Comparison of ENCODE assay signal across 9 cellular contexts in the genomic region with DNA sequence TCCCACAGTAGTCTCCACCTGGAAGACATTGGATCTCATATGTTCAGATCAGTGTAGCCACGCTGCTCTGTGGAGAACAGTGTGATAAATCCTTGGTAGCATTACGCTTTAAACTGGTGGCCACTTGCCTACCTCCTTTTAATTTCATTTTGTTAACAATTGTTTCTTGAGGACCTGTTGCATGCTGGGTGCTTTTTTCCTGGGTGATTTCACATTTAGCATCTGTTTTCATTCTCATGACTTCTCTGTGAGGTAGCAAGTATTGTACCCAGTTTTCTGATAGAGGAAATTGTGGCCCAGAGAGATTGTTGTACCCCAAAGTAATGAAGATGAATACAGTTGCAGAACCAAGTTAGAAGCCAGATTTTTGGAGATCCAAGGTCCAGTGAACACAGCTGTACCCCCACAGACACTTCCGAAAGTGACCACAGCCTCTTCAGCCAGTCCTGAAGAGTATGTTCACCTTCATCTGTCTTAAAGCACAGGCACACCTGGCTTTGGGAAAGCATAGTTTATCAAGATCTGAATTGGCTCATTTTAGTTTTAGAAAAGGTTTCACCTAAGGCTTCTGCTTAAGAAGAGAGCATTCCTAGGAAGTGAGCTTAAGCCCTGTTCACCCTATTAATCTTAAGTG.
A peak's percentile ranks its signal among the peaks of the same experiment; 100 is the strongest.
DNase-seq lines count a peak whose midpoint lies in the region; ATAC-seq and TF ChIP-seq lines count a peak whose summit lies in the region.
"Had no signal": no experiment of that assay in that cellular context is flagged by ENCODE, and none has a peak within 500 bp of the region (broad histone marks: within the 10 kb centered on the region; RNA-seq: fewer than 3 reads in every experiment).

No MANE protein-coding gene starts in this region.

- no peak for TF ChIP-seq POLR2A in gastroesophageal sphincter (IDR thresholded peaks at IDR 0.05)

- peaks cover 0 to 13% (median 0%) of the 10 kb centered on the region in 3 donors for H3K4me1 ChIP-seq in gastroesophageal sphincter

- peak overlapping the region; percentile 95 for H3K27ac Mint-ChIP-seq in T-helper 2 cell treated with Interferon-gamma antibody and Interleukin-4, amounts not matched to agents 5 μg/mL and 100 μg/mL, for 36 hours
- peak overlapping the region; percentile 93 for H3K27ac Mint-ChIP-seq in activated T-helper 1 cell treated with anti-CD3 and anti-CD28 coated beads, Interleukin-12 subunit alpha, Interleukin-12 subunit beta, Interleukin-2, Interleukin-4 antibody, amounts not matched to agents 30 ng/mL and 10 ng/mL and 1 ng/mL, durations not matched to agents 14 hours and 24 hours and 36 hours
- peak overlapping the region; percentile 95 for H3K27ac Mint-ChIP-seq in stimulated activated effector memory CD8-positive, alpha-beta T cell treated with anti-CD3 and anti-CD28 coated beads, Interleukin-12 subunit alpha, Interleukin-12 subunit beta, amount 100 ng/mL, for 72 hours

- H3K36me3 Mint-ChIP-seq in T-helper 2 cell treated with Interferon-gamma antibody and Interleukin-4, amounts not matched to agents 5 μg/mL and 100 μg/mL, for 36 hours (ENCODE audit: low read depth): peaks cover 9% of the 10 kb centered on the region
- H3K36me3 Mint-ChIP-seq in activated T-helper 1 cell treated with anti-CD3 and anti-CD28 coated beads, Interleukin-12 subunit alpha, Interleukin-12 subunit beta, Interleukin-2, Interleukin-4 antibody, amounts not matched to agents 30 ng/mL and 10 ng/mL and 1 ng/mL, durations not matched to agents 14 hours and 24 hours and 36 hours (ENCODE audit: low read depth): peaks cover 10% of the 10 kb centered on the region
- H3K36me3 Mint-ChIP-seq in stimulated activated effector memory CD8-positive, alpha-beta T cell treated with anti-CD3 and anti-CD28 coated beads, Interleukin-12 subunit alpha, Interleukin-12 subunit beta, amount 100 ng/mL, for 72 hours: peaks cover 33% of the 10 kb centered on the region

- H3K27me3 ChIP-seq in gastroesophageal sphincter: no peaks in the 10 kb centered on the region

- ATAC-seq in HG02763 (IDR thresholded peaks at IDR 0.05; ENCODE audit: unreplicated experiment) (peak; percentile 27), GM18519 (IDR thresholded peaks at IDR 0.05; ENCODE audit: low FRiP score, unreplicated experiment) (no peak), gastroesophageal sphincter (no peak)
- peak; percentile 3 for ATAC-seq in stimulated activated effector memory CD8-positive, alpha-beta T cell treated with anti-CD3 and anti-CD28 coated beads, Interleukin-12 subunit alpha, Interleukin-12 subunit beta, amount 100 ng/mL, for 72 hours

- intact Hi-C loops in activated T-helper 1 cell treated with anti-CD3 and anti-CD28 coated beads, Interleukin-12 subunit alpha, Interleukin-12 subunit beta, Interleukin-2, Interleukin-4 antibody, amounts not matched to agents 30 ng/mL and 10 ng/mL and 1 ng/mL, durations not matched to agents 14 hours and 24 hours and 36 hours (cut with micrococcal nuclease): loop anchor here (1.0 to 10.0 kb wide), 15 partner anchors 27 to 981 kb away; a partner anchor contains a TSS

- WGBS in gastroesophageal sphincter (ENCODE audit: low coverage in 1 of 2), 2 donors: 78 to 87% methylated on average over 2 to 3 of the region's 3 CpGs

- H3K4me3 ChIP-seq in gastroesophageal sphincter: peak overlapping the region in 1 of 2 donors; percentile 6

- peak overlapping the region; percentile 80 for H3K4me3 Mint-ChIP-seq in T-helper 2 cell treated with Interferon-gamma antibody and Interleukin-4, amounts not matched to agents 5 μg/mL and 100 μg/mL, for 36 hours
- peak overlapping the region; percentile 77 for H3K4me3 Mint-ChIP-seq in activated T-helper 1 cell treated with anti-CD3 and anti-CD28 coated beads, Interleukin-12 subunit alpha, Interleukin-12 subunit beta, Interleukin-2, Interleukin-4 antibody, amounts not matched to agents 30 ng/mL and 10 ng/mL and 1 ng/mL, durations not matched to agents 14 hours and 24 hours and 36 hours
- H3K4me3 Mint-ChIP-seq in stimulated activated effector memory CD8-positive, alpha-beta T cell treated with anti-CD3 and anti-CD28 coated beads, Interleukin-12 subunit alpha, Interleukin-12 subunit beta, amount 100 ng/mL, for 72 hours: peak overlapping the region; percentile 70
- H3K4me3 Mint-ChIP-seq: brain had no signal

- H3K27ac ChIP-seq in gastroesophageal sphincter: peak overlapping the region in 2 of 4 donors; percentile 22 to 42

- no peaks in the 10 kb centered on the region for H3K9me3 ChIP-seq in gastroesophageal sphincter

- no peak for TF ChIP-seq CTCF in gastroesophageal sphincter (IDR thresholded peaks at IDR 0.05)

- H3K4me1 Mint-ChIP-seq in T-helper 2 cell treated with Interferon-gamma antibody and Interleukin-4, amounts not matched to agents 5 μg/mL and 100 μg/mL, for 36 hours (ENCODE audit: low read depth): peaks cover 56% of the 10 kb centered on the region
- H3K4me1 Mint-ChIP-seq in activated T-helper 1 cell treated with anti-CD3 and anti-CD28 coated beads, Interleukin-12 subunit alpha, Interleukin-12 subunit beta, Interleukin-2, Interleukin-4 antibody, amounts not matched to agents 30 ng/mL and 10 ng/mL and 1 ng/mL, durations not matched to agents 14 hours and 24 hours and 36 hours (ENCODE audit: low read depth): peaks cover 77% of the 10 kb centered on the region
- peaks cover 63% of the 10 kb centered on the region for H3K4me1 Mint-ChIP-seq in stimulated activated effector memory CD8-positive, alpha-beta T cell treated with anti-CD3 and anti-CD28 coated beads, Interleukin-12 subunit alpha, Interleukin-12 subunit beta, amount 100 ng/mL, for 72 hours

- no peaks in the 10 kb centered on the region for H3K27me3 Mint-ChIP-seq in T-helper 2 cell treated with Interferon-gamma antibody and Interleukin-4, amounts not matched to agents 5 μg/mL and 100 μg/mL, for 36 hours (ENCODE audit: low read depth)
- no peaks in the 10 kb centered on the region for H3K27me3 Mint-ChIP-seq in activated T-helper 1 cell treated with anti-CD3 and anti-CD28 coated beads, Interleukin-12 subunit alpha, Interleukin-12 subunit beta, Interleukin-2, Interleukin-4 antibody, amounts not matched to agents 30 ng/mL and 10 ng/mL and 1 ng/mL, durations not matched to agents 14 hours and 24 hours and 36 hours (ENCODE audit: insufficient read depth)

- TF ChIP-seq EP300 in gastroesophageal sphincter (IDR thresholded peaks at IDR 0.05): no peak

- no peaks in the 10 kb centered on the region for H3K36me3 ChIP-seq in gastroesophageal sphincter

- no peak for DNase-seq in T-helper 2 cell treated with Interferon-gamma antibody and Interleukin-4, amounts not matched to agents 5 μg/mL and 100 μg/mL, for 36 hours (ENCODE audit: low spot score)
- no peak for DNase-seq in T-helper 2 cell
- DNase-seq in activated T-helper 1 cell treated with anti-CD3 and anti-CD28 coated beads, Interleukin-12 subunit alpha, Interleukin-12 subunit beta, Interleukin-2, Interleukin-4 antibody, amounts not matched to agents 30 ng/mL and 10 ng/mL and 1 ng/mL, durations not matched to agents 14 hours and 24 hours and 36 hours (ENCODE audit: low spot score): no peak
- no peak for DNase-seq in stimulated activated effector memory CD8-positive, alpha-beta T cell treated with anti-CD3 and anti-CD28 coated beads, Interleukin-12 subunit alpha, Interleukin-12 subunit beta, amount 100 ng/mL, for 72 hours (ENCODE audit: low spot score in 2 of 2)
- no peak for DNase-seq in DMS114 treated with DMSO at 0.1 percent for 48 hours (lab: John Stamatoyannopoulos, UW; ENCODE audit: unreplicated experiment)

- H3K9me3 Mint-ChIP-seq in T-helper 2 cell treated with Interferon-gamma antibody and Interleukin-4, amounts not matched to agents 5 μg/mL and 100 μg/mL, for 36 hours: no peaks in the 10 kb centered on the region
- no peaks in the 10 kb centered on the region for H3K9me3 Mint-ChIP-seq in activated T-helper 1 cell treated with anti-CD3 and anti-CD28 coated beads, Interleukin-12 subunit alpha, Interleukin-12 subunit beta, Interleukin-2, Interleukin-4 antibody, amounts not matched to agents 30 ng/mL and 10 ng/mL and 1 ng/mL, durations not matched to agents 14 hours and 24 hours and 36 hours
- no peaks in the 10 kb centered on the region for H3K9me3 Mint-ChIP-seq in stimulated activated effector memory CD8-positive, alpha-beta T cell treated with anti-CD3 and anti-CD28 coated beads, Interleukin-12 subunit alpha, Interleukin-12 subunit beta, amount 100 ng/mL, for 72 hours

Comparison
In these comparisons a context has a peak if more than half of its experiments do, and no peak if none do; other contexts are left out.
1. ATAC-seq: peak in HG02763 (single experiment) and stimulated activated effector memory CD8-positive, alpha-beta T cell treated with anti-CD3 and anti-CD28 coated beads, Interleukin-12 subunit alpha, Interleukin-12 subunit beta, amount 100 ng/mL, for 72 hours (single experiment); none in GM18519 (single experiment) and gastroesophageal sphincter (single experiment).
2. Peak in every context shown above with its lines, with median percentiles within 50 percentile points of each other: H3K27ac Mint-ChIP-seq and H3K4me3 Mint-ChIP-seq.